ENCODE assay signal across 5 cellular contexts in the genomic region with DNA sequence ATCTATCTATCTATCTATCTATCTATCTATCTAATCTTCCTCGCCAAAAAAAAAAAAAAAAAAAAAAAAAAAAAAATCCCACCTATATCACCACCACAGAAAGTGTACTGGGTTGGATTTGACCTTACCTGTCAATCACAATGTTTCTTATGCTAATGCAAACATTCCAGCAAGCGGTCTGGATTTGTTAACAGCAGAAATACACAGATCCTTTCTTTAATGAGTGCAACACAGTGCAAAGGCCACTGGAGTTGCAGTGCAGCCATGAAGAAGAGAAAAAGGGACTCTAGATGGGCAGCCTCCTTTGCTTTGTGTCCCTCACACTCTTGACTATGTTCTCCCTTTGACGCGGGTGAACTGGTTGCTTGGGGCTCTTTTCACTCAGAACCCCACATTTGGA.
"Had no signal": no experiment of that assay in that cellular context is flagged by ENCODE, and none has a peak within 500 bp of the region (broad histone marks: within the 10 kb centered on the region; RNA-seq: fewer than 3 reads in every experiment).

No MANE protein-coding gene starts in this region.

- H3K4me3 ChIP-seq: GM23248, HAP-1 had no signal

- H3K27ac Mint-ChIP-seq: IgD-negative memory B cell had no signal

- H3K4me3 Mint-ChIP-seq: IgD-negative memory B cell had no signal

- H3K36me3 ChIP-seq: HAP-1 had no signal

- DNase-seq: GM23248, GOT3, KBM-7 had no signal
